In the genomic region with DNA sequence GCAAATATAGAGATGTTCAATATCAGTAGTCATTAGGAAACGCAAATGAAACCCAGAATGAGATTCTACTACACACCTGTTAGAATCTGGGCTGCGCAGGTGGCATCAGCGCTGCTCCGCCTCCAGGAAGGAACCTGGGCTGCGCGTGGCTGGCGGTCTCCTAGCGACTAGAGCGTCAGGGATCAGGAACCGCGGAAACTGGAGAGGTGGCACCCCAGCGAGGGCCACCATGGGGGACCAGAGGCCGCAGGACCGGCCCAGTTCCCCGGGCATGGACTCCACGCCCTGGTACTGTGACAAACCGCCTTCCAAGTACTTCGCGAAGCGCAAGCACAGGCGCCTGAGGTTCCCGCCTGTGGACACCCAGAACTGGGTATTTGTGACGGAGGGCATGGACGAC, we compare ENCODE assay signal across 14 cellular contexts. TPM values are rescaled to one million over a fixed set of nuclear protein-coding genes. Genes with fewer than 3 reads are reported as not detected.
"Had no signal": no experiment of that assay in that cellular context is flagged by ENCODE, and none has a peak within 500 bp of the region (broad histone marks: within the 10 kb centered on the region; RNA-seq: fewer than 3 reads in every experiment).

A gene (plus strand): TSS at position 185 of the 400 bp plus-strand sequence. CDS start 45 bp downstream, at position 230.

RNA-seq across cellular contexts. Expression of the gene that starts here (rescaled TPM):
- total RNA-seq: stomach, subcutaneous adipose tissue, suprapubic skin, temporal lobe, thoracic aorta, thyroid gland, tibial nerve, transverse colon, upper lobe of left lung, upper lobe of right lung, ureter, urinary bladder, uterus, vagina had no signal
- polyA plus RNA-seq: stomach, urinary bladder had no signal
